ENCODE assay signal across 8 cellular contexts in the genomic region with DNA sequence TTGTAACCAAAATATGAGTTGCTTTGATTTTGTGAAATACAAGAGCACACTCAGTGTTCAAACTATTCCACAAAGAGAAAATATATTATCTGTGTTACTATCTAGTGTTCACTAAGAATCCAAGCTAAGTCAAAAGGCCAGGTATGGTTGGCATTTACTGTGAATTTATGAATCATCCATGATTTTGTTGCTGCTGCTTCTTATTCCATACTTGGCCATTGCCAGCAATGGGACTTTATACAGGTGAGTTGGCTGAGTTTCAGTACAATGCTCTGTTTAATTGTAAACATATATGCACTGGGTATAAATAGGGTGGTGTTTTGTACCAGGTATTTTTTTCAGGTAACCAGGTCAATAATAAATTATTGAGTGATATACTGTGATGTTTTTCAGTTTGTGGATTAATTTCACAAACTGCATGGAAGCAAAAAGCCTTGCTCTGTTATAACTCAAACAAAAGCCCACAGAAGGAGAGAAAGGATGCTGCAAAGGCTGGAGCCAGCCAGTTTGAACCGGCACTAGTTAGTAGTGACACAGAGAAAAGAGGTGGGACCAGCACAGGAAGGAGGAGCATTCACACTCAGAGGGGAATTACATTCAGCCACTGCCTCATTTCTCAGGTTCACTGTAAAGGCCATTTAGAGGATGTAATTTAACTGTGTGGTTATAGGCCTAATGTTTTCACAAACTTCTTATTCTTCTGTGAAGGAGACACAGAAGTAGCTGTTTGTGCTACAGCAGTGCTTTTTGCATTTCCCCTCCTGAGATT.
A peak's percentile ranks its signal among the peaks of the same experiment; 100 is the strongest.
DNase-seq lines count a peak whose midpoint lies in the region; ATAC-seq and TF ChIP-seq lines count a peak whose summit lies in the region.

No MANE protein-coding gene starts in this region.

- no peaks in the 10 kb centered on the region for H3K36me3 ChIP-seq in endodermal cell (ENCODE audit: control insufficient read depth, insufficient read depth, low read length)
- no peaks in the 10 kb centered on the region for H3K36me3 ChIP-seq in neuronal stem cell (replicated peaks in 1 of 2; ENCODE audit: control insufficient read depth in 2 of 2, insufficient read depth in 2 of 2, low read length in 2 of 2)

- H3K27ac Mint-ChIP-seq in endodermal cell: peak overlapping the region; percentile 4

- H3K4ac ChIP-seq in neuronal stem cell (ENCODE audit: low read length): no peak overlapping the region

- H3K27me3 Mint-ChIP-seq in endodermal cell (ENCODE audit: insufficient read depth): no peaks in the 10 kb centered on the region

- DNase-seq in Daoy (ENCODE audit: low read depth): peak; percentile 50
- DNase-seq in GM20000 (ENCODE audit: low spot score): peak; percentile 64
- peak; percentile 1 for DNase-seq in RPMI7951 (ENCODE audit: low read depth)
- peak; percentile 73 for DNase-seq in endodermal cell
- DNase-seq in neuronal stem cell (ENCODE audit: low spot score): peak; percentile 50
- no peak for DNase-seq in effector CD8-positive, alpha-beta T cell (lab: John Stamatoyannopoulos, UW)
- no peak for DNase-seq in hepatic stellate cell (ENCODE audit: low spot score)

- H3K4me1 Mint-ChIP-seq in endodermal cell: peaks cover 2% of the 10 kb centered on the region

- no peak overlapping the region for H3K23ac ChIP-seq in neuronal stem cell (ENCODE audit: low read depth, low read length, poor library complexity)

- H2AFZ ChIP-seq in neuronal stem cell (ENCODE audit: low read length): peak overlapping the region; percentile 69

- H3K36me3 Mint-ChIP-seq in endodermal cell (ENCODE audit: low read depth): peaks cover 21% of the 10 kb centered on the region

- H4K91ac ChIP-seq in neuronal stem cell (ENCODE audit: low read depth, low read length, poor library complexity): no peak overlapping the region

- TF ChIP-seq CTCF in GM20000 (IDR thresholded peaks at IDR 0.05; ENCODE audit: extremely low read depth, missing control alignments): no peak
- TF ChIP-seq CTCF in endodermal cell (conservative IDR thresholded peaks at IDR 0.05): no peak

- no peak overlapping the region for H3K14ac ChIP-seq in neuronal stem cell (ENCODE audit: low read length)

- H2BK12ac ChIP-seq in neuronal stem cell (ENCODE audit: low read length): no peak overlapping the region

- no peaks in the 10 kb centered on the region for H3K9me3 ChIP-seq in endodermal cell (ENCODE audit: control insufficient read depth, low read length)
- peaks cover 2 to 8% of the 10 kb centered on the region in 2 donors for H3K9me3 ChIP-seq in neuronal stem cell (replicated peaks in 1 of 2; ENCODE audit: control insufficient read depth in 2 of 2, insufficient read depth in 1 of 2, low read depth in 1 of 2, low read length in 2 of 2)

- peak; percentile 100 for ATAC-seq in HG03442 (IDR thresholded peaks at IDR 0.05; ENCODE audit: unreplicated experiment)

- peaks cover 2% of the 10 kb centered on the region for H3K9me3 Mint-ChIP-seq in endodermal cell

- no peak overlapping the region for H2BK120ac ChIP-seq in neuronal stem cell (ENCODE audit: low read depth, low read length)

- H3K27me3 ChIP-seq in endodermal cell (ENCODE audit: control insufficient read depth, insufficient read depth, low read length, poor library complexity, severe bottlenecking) (no peaks in the 10 kb centered on the region), neuronal stem cell (ENCODE audit: control insufficient read depth in 3 of 3, insufficient read depth in 3 of 3, low read depth in 1 of 3, low read length in 3 of 3) (no peaks in the 10 kb centered on the region)

- 31 to 40% methylated on average over 1 of the region's 1 CpG for WGBS in endodermal cell (ENCODE audit: insufficient coverage in 1 of 2, insufficient read length in 1 of 2), 2 experiments
- no CpG with 5 or more reads among the region's 1 CpG for WGBS in neuronal stem cell (ENCODE audit: extremely low coverage in 2 of 2, insufficient read length in 2 of 2, insufficient replicate concordance in 1 of 2), 2 donors

- no peaks in the 10 kb centered on the region for H3K79me1 ChIP-seq in neuronal stem cell (ENCODE audit: low read depth, low read length)

- H2AK5ac ChIP-seq in neuronal stem cell (ENCODE audit: low read depth, low read length): no peak overlapping the region

- H3K4me1 ChIP-seq in endodermal cell (ENCODE audit: control insufficient read depth, insufficient read depth, low read length) (no peaks in the 10 kb centered on the region), neuronal stem cell (ENCODE audit: control insufficient read depth in 2 of 2, insufficient read depth in 1 of 2, low read depth in 1 of 2, low read length in 2 of 2) (peaks cover 7 to 12% of the 10 kb centered on the region in 2 donors)

- no peak overlapping the region for H2BK15ac ChIP-seq in neuronal stem cell (ENCODE audit: low read length)

- no peak overlapping the region for H3K4me3 Mint-ChIP-seq in endodermal cell

- H2BK5ac ChIP-seq in neuronal stem cell (ENCODE audit: low read length): no peak overlapping the region

- H3K4me3 ChIP-seq in endodermal cell (ENCODE audit: low read length) (no peak overlapping the region), neuronal stem cell (ENCODE audit: low read length in 2 of 2) (no peak overlapping the region)

- no peak overlapping the region for H3K4me2 ChIP-seq in neuronal stem cell (ENCODE audit: insufficient read depth, low read length, poor library complexity, severe bottlenecking)

- no peak overlapping the region for H3K18ac ChIP-seq in neuronal stem cell (ENCODE audit: low read length)

- H3K9ac ChIP-seq in endodermal cell (ENCODE audit: extremely low read depth, low read length, poor library complexity, severe bottlenecking): no peak overlapping the region
- no peak overlapping the region for H3K9ac ChIP-seq in neuronal stem cell (ENCODE audit: low read depth, low read length, poor library complexity)

- no peak overlapping the region for H4K8ac ChIP-seq in neuronal stem cell (ENCODE audit: low read depth, low read length)

- H3K27ac ChIP-seq in endodermal cell (ENCODE audit: low read depth, low read length): peak overlapping the region; percentile 75
- peak overlapping the region; percentile 30 for H3K27ac ChIP-seq in neuronal stem cell (replicated peaks; ENCODE audit: low read length)

Comparison
In these comparisons a context has a peak if more than half of its experiments do, and no peak if none do; other contexts are left out.
1. DNase-seq: peak in Daoy (single experiment), GM20000 (single experiment), RPMI7951 (single experiment), endodermal cell (single experiment) and neuronal stem cell (single experiment); none in effector CD8-positive, alpha-beta T cell (single experiment) and hepatic stellate cell (single experiment).